Comparison of ENCODE assay signal across 9 cellular contexts in the genomic region with DNA sequence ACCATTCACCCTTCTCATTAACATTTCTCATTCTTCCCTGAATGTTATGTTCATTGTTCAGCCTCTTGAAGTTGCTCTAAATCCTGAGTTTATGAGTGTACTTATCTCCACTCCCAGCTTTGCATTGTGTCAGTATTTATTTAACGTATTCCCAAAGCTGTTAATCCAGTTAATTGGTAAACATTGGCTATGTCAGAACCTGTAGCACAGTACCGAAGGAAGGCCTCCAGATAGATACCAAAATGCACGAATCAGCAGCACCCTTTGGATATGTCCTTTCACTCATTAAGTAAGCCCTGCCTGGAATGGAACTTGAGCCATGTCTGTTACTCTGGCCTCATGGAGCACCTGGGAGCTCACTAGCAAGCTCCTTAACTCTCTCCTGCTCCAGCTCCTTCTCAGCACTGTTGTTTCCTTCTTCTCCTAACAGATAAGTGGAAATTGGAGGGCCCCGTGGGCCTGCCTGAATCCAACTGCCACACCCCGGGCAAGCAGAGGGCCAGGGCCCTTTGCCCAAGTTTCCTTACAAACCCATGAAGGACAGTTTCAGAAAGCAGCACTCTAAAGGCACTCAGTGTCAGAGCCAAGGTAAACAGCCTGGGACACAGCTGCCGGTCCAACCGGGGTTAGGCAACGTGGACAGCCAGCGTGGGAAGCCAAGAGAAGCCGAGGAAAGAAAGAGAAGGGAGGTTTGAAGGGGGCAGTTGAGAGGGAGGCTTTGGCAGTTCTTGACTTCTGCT.
DNase-seq lines count a peak whose midpoint lies in the region; ATAC-seq and TF ChIP-seq lines count a peak whose summit lies in the region.
"Had no signal": no experiment of that assay in that cellular context is flagged by ENCODE, and none has a peak within 500 bp of the region (broad histone marks: within the 10 kb centered on the region; RNA-seq: fewer than 3 reads in every experiment).

No MANE protein-coding gene starts in this region.

- intact Hi-C loops in body of pancreas (cut with DNase I), result no loop called here
- intact Hi-C loops in right lobe of liver (cut with DNase I), result no loop called here

- H3K36me3 ChIP-seq in body of pancreas (replicated peaks in 1 of 2; ENCODE audit: insufficient read depth in 1 of 2, low read depth in 2 of 2) (no peaks in the 10 kb centered on the region), right lobe of liver (no peaks in the 10 kb centered on the region), upper lobe of left lung (no peaks in the 10 kb centered on the region)

- TF ChIP-seq POLR2A in body of pancreas (IDR thresholded peaks at IDR 0.05) (no peak), right lobe of liver (IDR thresholded peaks at IDR 0.05) (no peak), upper lobe of left lung (IDR thresholded peaks at IDR 0.05) (peak in 1 of 4 donors; percentile 23)

- WGBS in body of pancreas, 2 donors, result 9 to 17% methylated on average over 10 of the region's 10 CpGs
- 19% methylated on average over 10 of the region's 10 CpGs for WGBS in right lobe of liver (ENCODE audit: insufficient coverage, low coverage, low lambda C conversion rate, missing lambda C conversion rate)
- WGBS in upper lobe of left lung, 2 donors, result 47 to 50% methylated on average over 10 of the region's 10 CpGs

- ATAC-seq in body of pancreas (peak; percentile 94), right lobe of liver (peak; percentile 88 to 98 (median 96)), upper lobe of left lung (ENCODE audit: low FRiP score in 2 of 2) (peak; percentile 73 to 91), HG02870 (IDR thresholded peaks at IDR 0.05; ENCODE audit: unreplicated experiment) (no peak)

- H3K27ac ChIP-seq in body of pancreas, result peak overlapping the region; percentile 60 to 81 (median 77)
- peak overlapping the region; percentile 25 to 32 (median 29) for H3K27ac ChIP-seq in right lobe of liver
- peak overlapping the region; percentile 56 to 80 (median 74) for H3K27ac ChIP-seq in upper lobe of left lung
- H3K27ac ChIP-seq: HL-60 had no signal

- peaks cover 26% of the 10 kb centered on the region for H3K4me1 ChIP-seq in body of pancreas
- H3K4me1 ChIP-seq in right lobe of liver, result peaks cover 0 to 19% (median 8%) of the 10 kb centered on the region in 4 donors
- peaks cover 4 to 31% (median 24%) of the 10 kb centered on the region in 4 donors for H3K4me1 ChIP-seq in upper lobe of left lung

- peak; percentile 98 for DNase-seq in NCI-H187 treated with DMSO at 0.1 percent for 48 hours (lab: John Stamatoyannopoulos, UW)
- peak; percentile 75 to 88 (median 84) for DNase-seq in body of pancreas
- DNase-seq in right lobe of liver, result peak; percentile 74 to 86 (median 81)
- DNase-seq in upper lobe of left lung, result peak; percentile 27 to 94
- DNase-seq in T1000 (lab: John Stamatoyannopoulos, UW), result no peak
- DNase-seq in retina, result no peak
- DNase-seq: dermis blood vessel endothelial cell had no signal

- H3K9me3 ChIP-seq in body of pancreas (no peaks in the 10 kb centered on the region), right lobe of liver (no peaks in the 10 kb centered on the region), upper lobe of left lung (no peaks in the 10 kb centered on the region)

- H3K27me3 ChIP-seq in body of pancreas, result no peaks in the 10 kb centered on the region
- H3K27me3 ChIP-seq in right lobe of liver, result no peaks in the 10 kb centered on the region
- H3K27me3 ChIP-seq in upper lobe of left lung, result no peaks in the 10 kb centered on the region

- TF ChIP-seq EP300 in upper lobe of left lung (IDR thresholded peaks at IDR 0.05), result peak in 3 of 4 donors; percentile 56 to 97 (median 88)

- TF ChIP-seq CTCF in body of pancreas (IDR thresholded peaks at IDR 0.05) (no peak), right lobe of liver (IDR thresholded peaks at IDR 0.05) (no peak), upper lobe of left lung (IDR thresholded peaks at IDR 0.05) (no peak)

- H3K4me3 ChIP-seq in body of pancreas, result no peak overlapping the region
- no peak overlapping the region for H3K4me3 ChIP-seq in right lobe of liver
- no peak overlapping the region for H3K4me3 ChIP-seq in upper lobe of left lung

Comparison
In these comparisons a context has a peak if more than half of its experiments do, and no peak if none do; other contexts are left out.
1. DNase-seq: peak in NCI-H187 treated with DMSO at 0.1 percent for 48 hours (single experiment), body of pancreas (4 of 4), right lobe of liver (3 of 3) and upper lobe of left lung (2 of 2); none in T1000 (single experiment) and retina (single experiment).
2. Peak in every context shown above with its lines, with median percentiles within 50 percentile points of each other: H3K27ac ChIP-seq.